In the genomic region with DNA sequence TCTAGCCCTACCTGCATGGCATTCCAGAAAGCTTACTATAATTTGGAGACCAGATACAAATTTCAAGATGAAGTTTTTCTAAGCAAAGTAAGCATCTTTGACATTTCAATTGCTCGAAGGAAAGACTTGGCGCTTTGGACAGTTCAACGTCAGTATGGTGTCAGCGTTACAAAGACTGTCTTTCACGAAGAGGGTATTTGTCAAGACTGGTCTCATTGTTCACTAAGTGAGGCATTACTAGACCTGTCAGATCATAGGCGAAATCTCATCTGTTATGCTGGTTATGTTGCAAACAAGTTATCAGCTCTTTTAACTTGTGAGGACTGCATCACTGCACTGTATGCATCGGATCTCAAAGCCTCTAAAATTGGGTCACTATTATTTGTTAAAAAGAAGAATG, we compare ENCODE assay signal across 27 cellular contexts.
"Had no signal": no experiment of that assay in that cellular context is flagged by ENCODE, and none has a peak within 500 bp of the region (broad histone marks: within the 10 kb centered on the region; RNA-seq: fewer than 3 reads in every experiment).

No MANE protein-coding gene starts in this region.

- FAIRE-seq: astrocyte, endometrium, kidney had no signal

- DNase-seq: activated CD4-positive, alpha-beta T cell treated with anti-CD3 and anti-CD28 coated beads for 48 hours; activated CD4-positive, alpha-beta T cell treated with anti-CD3 and anti-CD28 coated beads, Interleukin-2, amount 50 U/mL, for 48 hours; activated CD8-positive, alpha-beta memory T cell treated with anti-CD3 and anti-CD28 coated beads for 24 hours; activated effector memory CD4-positive, alpha-beta T cell treated with anti-CD3 and anti-CD28 coated beads, Interleukin-2, amount 50 U/mL, for 16 hours; activated naive CD4-positive, alpha-beta T cell treated with anti-CD3 and anti-CD28 coated beads for 36 hours; activated naive CD8-positive, alpha-beta T cell treated with anti-CD3 and anti-CD28 coated beads, Interleukin-2, amount 10 ng/mL, durations not matched to agents 7 days and 5 days; brain microvascular endothelial cell; central memory CD4-positive, alpha-beta T cell; dermis blood vessel endothelial cell; effector CD8-positive, alpha-beta T cell; esophagus squamous epithelium; gastrocnemius medialis; kidney; mesenchymal stem cell; right lobe of liver; stimulated activated CD4-positive, alpha-beta T cell treated with anti-CD3 and anti-CD28 coated beads, Interleukin-2, amount 100 ng/mL, for 48 hours; stimulated activated naive CD4-positive, alpha-beta T cell treated with Interleukin-2 at 50 U/mL for 16 hours; SW 1271; T-helper 9 cell; upper lobe of right lung; WERI-Rb-1 had no signal

- ATAC-seq: activated CD4-positive, CD25-positive, alpha-beta regulatory T cell treated with anti-CD3 and anti-CD28 coated beads, Interleukin-2, amount 50 U/mL, for 24 hours; gastrocnemius medialis; natural killer cell treated with Interleukin-12 subunit alpha and Interleukin-12 subunit beta and Interleukin-15 and Interleukin-18, amount 100 ng/mL, for 72 hours; right lobe of liver; upper lobe of right lung had no signal

- H2AFZ ChIP-seq: hepatocyte had no signal

- H3K79me2 ChIP-seq: hepatocyte had no signal

- H3K27me3 ChIP-seq: brain microvascular endothelial cell, esophagus squamous epithelium, gastrocnemius medialis, hepatocyte, right lobe of liver, upper lobe of right lung had no signal

- H3K36me3 ChIP-seq: brain microvascular endothelial cell had no signal

- H3K9me3 ChIP-seq: esophagus squamous epithelium, gastrocnemius medialis, right lobe of liver, upper lobe of right lung had no signal

- H3K4me1 ChIP-seq: esophagus squamous epithelium, gastrocnemius medialis, right lobe of liver, upper lobe of right lung had no signal

- H3K4me2 ChIP-seq: hepatocyte had no signal

- H3K27ac ChIP-seq: brain microvascular endothelial cell, epithelial cell of prostate, esophagus squamous epithelium, gastrocnemius medialis, hepatocyte, right lobe of liver, upper lobe of right lung, WERI-Rb-1 had no signal

- H3K4me3 ChIP-seq: esophagus squamous epithelium, gastrocnemius medialis, hepatocyte, right lobe of liver, upper lobe of right lung had no signal
